In the genomic region with DNA sequence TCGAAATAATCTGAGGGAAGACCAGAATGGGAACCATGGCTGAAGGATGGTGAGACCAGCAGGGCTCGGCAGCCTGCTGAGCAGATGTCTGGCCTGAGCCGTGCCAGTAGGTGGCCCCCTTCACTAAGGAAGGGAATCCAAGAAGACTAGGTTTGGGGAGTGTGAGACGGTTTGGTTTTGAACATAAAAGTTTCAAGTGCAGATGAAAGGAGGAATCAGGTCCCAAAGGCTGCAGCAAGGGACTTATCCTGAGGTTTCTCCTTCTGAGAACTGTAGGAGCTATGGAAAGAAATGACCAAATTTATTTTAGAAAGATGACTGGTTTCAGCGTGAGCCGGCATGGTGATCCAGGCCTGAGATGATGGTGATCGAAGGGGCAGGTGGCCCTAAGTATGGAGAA, we compare ENCODE assay signal across 8 cellular contexts. TPM values are rescaled to one million over a fixed set of nuclear protein-coding genes. Genes with fewer than 3 reads are reported as not detected.
DNase-seq lines count a peak whose midpoint lies in the region; ATAC-seq, FAIRE-seq and TF ChIP-seq lines count a peak whose summit lies in the region.

No MANE protein-coding gene starts in this region.

- WGBS in lung, 2 donors: 52% methylated on average over 7 of the region's 7 CpGs

- no peaks in the 10 kb centered on the region for H3K36me3 Mint-ChIP-seq in activated CD4-positive, alpha-beta T cell treated with anti-CD3 and anti-CD28 coated beads, Interleukin-2, amount 10 ng/mL, durations not matched to agents 7 days and 5 days (ENCODE audit: low read depth)

- H3K27me3 ChIP-seq in colonic mucosa (no peaks in the 10 kb centered on the region), lung (ENCODE audit: control insufficient read depth, insufficient read depth) (no peaks in the 10 kb centered on the region)

- peak; percentile 84 for TF ChIP-seq CTCF in 22Rv1 (IDR thresholded peaks at IDR 0.05)
- TF ChIP-seq CTCF in colonic mucosa (IDR thresholded peaks at IDR 0.05): peak; percentile 79
- TF ChIP-seq CTCF in lung (IDR thresholded peaks at IDR 0.05; ENCODE audit: control extremely low read depth, extremely low read depth): peak; percentile 56

- ATAC-seq in lung (ENCODE audit: insufficient read depth, low FRiP score) (no peak), GM21529 (IDR thresholded peaks at IDR 0.05; ENCODE audit: unreplicated experiment) (no peak)

- CTCF ChIA-PET in activated CD4-positive, alpha-beta T cell treated with anti-CD3 and anti-CD28 coated beads, Interleukin-2, amount 10 ng/mL, durations not matched to agents 7 days and 5 days (lab: Charles Lee): interaction anchor here (0.7 to 9.9 kb wide), 5 partner anchors 96 to 483 kb away, joined by 3 to 144 read pairs (median 3); a partner anchor contains a TSS

- TF ChIP-seq POLR2A in GM12892 (IDR thresholded peaks at IDR 0.05; ENCODE audit: low read depth, low read length): no peak

- POLR2A ChIA-PET in activated CD4-positive, alpha-beta T cell treated with anti-CD3 and anti-CD28 coated beads, Interleukin-2, amount 10 ng/mL, durations not matched to agents 7 days and 5 days (lab: Charles Lee): no interaction called here

- H3K36me3 ChIP-seq in colonic mucosa: no peaks in the 10 kb centered on the region
- no peaks in the 10 kb centered on the region for H3K36me3 ChIP-seq in lung (ENCODE audit: control insufficient read depth in 2 of 2, insufficient read depth in 2 of 2, low read length in 2 of 2)

- H3K27me3 Mint-ChIP-seq in activated CD4-positive, alpha-beta T cell treated with anti-CD3 and anti-CD28 coated beads, Interleukin-2, amount 10 ng/mL, durations not matched to agents 7 days and 5 days: no peaks in the 10 kb centered on the region

- no peaks in the 10 kb centered on the region for H3K9me3 Mint-ChIP-seq in activated CD4-positive, alpha-beta T cell treated with anti-CD3 and anti-CD28 coated beads, Interleukin-2, amount 10 ng/mL, durations not matched to agents 7 days and 5 days

- intact Hi-C loops in colonic mucosa (cut with DNase I): loop anchor here (5.0 to 10.0 kb wide), 3 partner anchors 257 to 470 kb away; no protein-coding TSS in a partner anchor

- peak overlapping the region in 1 of 2 donors; percentile 5 for H3K9ac ChIP-seq in colonic mucosa (ENCODE audit: low read depth in 2 of 2, low read length in 2 of 2)

- no peak overlapping the region for H3K4me3 Mint-ChIP-seq in activated CD4-positive, alpha-beta T cell treated with anti-CD3 and anti-CD28 coated beads, Interleukin-2, amount 10 ng/mL, durations not matched to agents 7 days and 5 days

- FAIRE-seq in GM12892 (lab: Jason Lieb, UNC): peak; percentile 87

- H3K4me3 ChIP-seq in colonic mucosa (no peak overlapping the region), lung (no peak overlapping the region)

- DNase-seq in GM12892 (ENCODE audit: insufficient read length): no peak
- peak; percentile 37 for DNase-seq in NCI-H446 treated with DMSO at 0.1 percent for 48 hours (lab: John Stamatoyannopoulos, UW)
- peak; percentile 83 for DNase-seq in activated CD4-positive, alpha-beta T cell treated with anti-CD3 and anti-CD28 coated beads, Interleukin-2, amount 10 ng/mL, durations not matched to agents 7 days and 5 days
- DNase-seq in colonic mucosa: peak; percentile 78
- peak; percentile 56 for DNase-seq in lung (ENCODE audit: low spot score)
- DNase-seq in stimulated activated CD8-positive, alpha-beta memory T cell treated with anti-CD3 and anti-CD28 coated beads, Interleukin-15, amount 100 ng/mL, for 1 hour (ENCODE audit: low read depth): peak; percentile 55

- peaks cover 65% of the 10 kb centered on the region for H3K4me1 Mint-ChIP-seq in activated CD4-positive, alpha-beta T cell treated with anti-CD3 and anti-CD28 coated beads, Interleukin-2, amount 10 ng/mL, durations not matched to agents 7 days and 5 days

- H3K9me3 ChIP-seq in colonic mucosa: no peaks in the 10 kb centered on the region
- no peaks in the 10 kb centered on the region for H3K9me3 ChIP-seq in lung (ENCODE audit: control insufficient read depth in 2 of 2, insufficient read depth in 1 of 2, low read length in 1 of 2)

- H3K27ac ChIP-seq in 22Rv1: no peak overlapping the region
- no peak overlapping the region for H3K27ac ChIP-seq in colonic mucosa
- H3K27ac ChIP-seq in lung (ENCODE audit: low read depth in 1 of 2, low read length in 1 of 2): no peak overlapping the region

- peak overlapping the region; percentile 0 for H3K27ac Mint-ChIP-seq in activated CD4-positive, alpha-beta T cell treated with anti-CD3 and anti-CD28 coated beads, Interleukin-2, amount 10 ng/mL, durations not matched to agents 7 days and 5 days

- H3K4me1 ChIP-seq in colonic mucosa: peaks cover 3% of the 10 kb centered on the region
- H3K4me1 ChIP-seq in lung (ENCODE audit: control insufficient read depth in 2 of 2, insufficient read depth in 2 of 2, low read length in 2 of 2): peaks cover 5 to 6% of the 10 kb centered on the region in 2 donors

RNA-seq across cellular contexts. Expression of a gene that starts 4.6 kb away (rescaled TPM):
- 29.8 TPM for polyA plus RNA-seq in GM12892 (2012; ENCODE audit: missing spikeins)
- 10 to 100 TPM; 23.7 to 25.8 TPM for total RNA-seq in activated CD4-positive, alpha-beta T cell treated with anti-CD3 and anti-CD28 coated beads, Interleukin-2, amount 10 ng/mL, durations not matched to agents 7 days and 5 days
- 10 to 100 TPM; 23.3 to 31.9 TPM for total RNA-seq in colonic mucosa
- 10 to 100 TPM; 25.3 to 30.1 TPM for total RNA-seq in lung
- 10 to 100 TPM; 22.6 to 32.9 TPM for polyA plus RNA-seq in lung

RNA-seq across cellular contexts. Expression of a gene that starts 28.1 kb away (rescaled TPM):
- not detected for polyA plus RNA-seq in GM12892 (2012; ENCODE audit: missing spikeins)
- not detected for total RNA-seq in activated CD4-positive, alpha-beta T cell treated with anti-CD3 and anti-CD28 coated beads, Interleukin-2, amount 10 ng/mL, durations not matched to agents 7 days and 5 days
- total RNA-seq in colonic mucosa (10 to 100 TPM in 1 of 2 donors, 1 to 10 TPM in 1; 1.3 to 13.8 TPM), lung (1 to 10 TPM; 2.8 to 9.2 TPM)
- polyA plus RNA-seq in lung: 1 to 10 TPM; 2.5 to 2.6 TPM

RNA-seq across cellular contexts. Expression of a gene that starts 32.0 kb away (rescaled TPM):
- polyA plus RNA-seq in GM12892 (2012; ENCODE audit: missing spikeins): 0.15 TPM
- not detected for total RNA-seq in activated CD4-positive, alpha-beta T cell treated with anti-CD3 and anti-CD28 coated beads, Interleukin-2, amount 10 ng/mL, durations not matched to agents 7 days and 5 days
- total RNA-seq in colonic mucosa (not detected), lung (not detected)
- under 1 TPM; 0.02 to 0.10 TPM for polyA plus RNA-seq in lung
